16 cellular contexts compared by ENCODE assay signal in the genomic region with DNA sequence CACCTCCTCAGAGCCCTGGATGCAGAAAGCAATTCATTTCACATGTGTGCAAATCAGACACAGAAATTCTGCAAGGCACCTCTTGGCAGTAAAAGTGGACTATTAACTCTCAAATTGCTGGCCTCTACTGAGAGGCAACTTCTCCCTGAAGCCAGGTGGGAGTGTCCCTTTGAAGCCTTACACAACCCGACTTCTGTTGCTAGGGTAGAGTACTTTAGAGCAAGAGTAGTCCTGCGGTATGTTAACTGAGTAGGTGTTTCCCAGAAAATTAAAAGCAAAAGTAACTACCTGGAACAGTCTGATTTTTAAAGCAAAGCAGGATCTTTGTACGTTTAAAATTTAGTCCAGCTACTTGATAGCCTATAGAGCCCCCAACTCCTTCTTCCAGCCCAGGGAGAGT.
DNase-seq lines count a peak whose midpoint lies in the region; ATAC-seq and TF ChIP-seq lines count a peak whose summit lies in the region.
"Had no signal": no experiment of that assay in that cellular context is flagged by ENCODE, and none has a peak within 500 bp of the region (broad histone marks: within the 10 kb centered on the region; RNA-seq: fewer than 3 reads in every experiment).

No MANE protein-coding gene starts in this region.

- ATAC-seq in DND-41 (ENCODE audit: insufficient read depth, low read depth) (0 out of 3 replicates have a peak, but pooled peaks have one; percentile 2), lower lobe of right lung (peak; percentile 83 to 84), upper lobe of right lung (peak; percentile 91)

- no peak overlapping the region for H3K27ac Mint-ChIP-seq in CD14-positive monocyte
- H3K27ac Mint-ChIP-seq: CD4-positive, alpha-beta T cell; HFFc6 had no signal

- no peaks in the 10 kb centered on the region for H3K9me2 ChIP-seq in Loucy (replicated peaks; ENCODE audit: low read depth, low read length)

- no peak overlapping the region for H3K4me3 Mint-ChIP-seq in CD14-positive monocyte
- H3K4me3 Mint-ChIP-seq: CD4-positive, alpha-beta T cell; CD8-positive, alpha-beta memory T cell; HFFc6 had no signal

- H2AFZ ChIP-seq in DND-41 (ENCODE audit: low read depth, low read length) (no peak overlapping the region), Loucy (ENCODE audit: low read length) (no peak overlapping the region)

- H3K9me3 ChIP-seq in DND-41 (ENCODE audit: insufficient read depth, low read length, severe bottlenecking) (no peaks in the 10 kb centered on the region), Loucy (ENCODE audit: insufficient read depth, low read depth, low read length) (no peaks in the 10 kb centered on the region), lower lobe of right lung (no peaks in the 10 kb centered on the region), upper lobe of right lung (no peaks in the 10 kb centered on the region)
- H3K9me3 ChIP-seq: HAP-1 had no signal

- intact Hi-C loops in lower lobe of right lung (cut with DNase I) (no loop called here), upper lobe of right lung (cut with DNase I) (no loop called here), CD14-positive monocyte (cut with micrococcal nuclease) (no loop called here)

- peaks cover 0 to 3% (median 0%) of the 10 kb centered on the region in 7 donors for H3K9me3 Mint-ChIP-seq in CD14-positive monocyte
- H3K9me3 Mint-ChIP-seq: CD4-positive, alpha-beta T cell had no signal

- peaks cover 65% of the 10 kb centered on the region for H3K4me1 ChIP-seq in DND-41 (ENCODE audit: insufficient read depth, low read length)
- peaks cover 39% of the 10 kb centered on the region for H3K4me1 ChIP-seq in Loucy (ENCODE audit: insufficient read depth, low read length, poor library complexity, severe bottlenecking)
- H3K4me1 ChIP-seq in lower lobe of right lung: no peaks in the 10 kb centered on the region
- H3K4me1 ChIP-seq in upper lobe of right lung: no peaks in the 10 kb centered on the region
- H3K4me1 ChIP-seq: HAP-1 had no signal

- H3K4me1 Mint-ChIP-seq in CD14-positive monocyte: no peaks in the 10 kb centered on the region
- H3K4me1 Mint-ChIP-seq: CD8-positive, alpha-beta memory T cell had no signal

- no peaks in the 10 kb centered on the region for H3F3A ChIP-seq in Loucy (ENCODE audit: low read depth)

- H3K27me3 ChIP-seq in DND-41 (ENCODE audit: insufficient read depth, low read length, poor library complexity) (no peaks in the 10 kb centered on the region), Loucy (ENCODE audit: insufficient read depth, low read length, poor library complexity, severe bottlenecking) (no peaks in the 10 kb centered on the region), lower lobe of right lung (ENCODE audit: low read depth) (no peaks in the 10 kb centered on the region), upper lobe of right lung (no peaks in the 10 kb centered on the region)

- H3K27me3 Mint-ChIP-seq in CD14-positive monocyte (ENCODE audit: low read depth in 3 of 3): no peaks in the 10 kb centered on the region
- H3K27me3 Mint-ChIP-seq: CD4-positive, alpha-beta T cell; CD8-positive, alpha-beta memory T cell had no signal

- no peak overlapping the region for H3K4me2 ChIP-seq in DND-41 (ENCODE audit: insufficient read depth, low read length)
- H3K4me2 ChIP-seq in Loucy (ENCODE audit: low read depth, low read length, poor library complexity, severe bottlenecking): peak overlapping the region; percentile 15

- no peaks in the 10 kb centered on the region for H3K36me3 Mint-ChIP-seq in CD14-positive monocyte
- H3K36me3 Mint-ChIP-seq: CD8-positive, alpha-beta memory T cell had no signal

- H3K9ac ChIP-seq in DND-41 (ENCODE audit: low read depth, low read length) (no peak overlapping the region), Loucy (ENCODE audit: low read depth, low read length, poor library complexity, severe bottlenecking) (no peak overlapping the region)

- DNase-seq in DND-41: no peak
- no peak for DNase-seq in lower lobe of right lung
- DNase-seq in upper lobe of right lung: no peak
- no peak for DNase-seq in CD14-positive monocyte (ENCODE audit: low spot score)
- no peak for DNase-seq in islet precursor cell
- DNase-seq in occipital lobe (lab: John Stamatoyannopoulos, UW): no peak
- DNase-seq: CD4-positive, alpha-beta T cell; CD8-positive, alpha-beta memory T cell; DMS 273 treated with DMSO at 0.1 percent for 48 hours; DMS79; GF-D8; GOT3; HFFc6 had no signal

- H3K4me3 ChIP-seq in DND-41 (ENCODE audit: low read depth in 1 of 2, low read length in 2 of 2) (no peak overlapping the region), Loucy (ENCODE audit: low read length, poor library complexity, severe bottlenecking) (no peak overlapping the region), lower lobe of right lung (no peak overlapping the region), upper lobe of right lung (no peak overlapping the region)
- H3K4me3 ChIP-seq: HAP-1 had no signal

- H3K36me3 ChIP-seq in DND-41 (ENCODE audit: insufficient read depth, low read length) (no peaks in the 10 kb centered on the region), Loucy (ENCODE audit: insufficient read depth, low read length) (no peaks in the 10 kb centered on the region), lower lobe of right lung (no peaks in the 10 kb centered on the region), upper lobe of right lung (no peaks in the 10 kb centered on the region)
- H3K36me3 ChIP-seq: HAP-1 had no signal

- H3K79me2 ChIP-seq in DND-41 (ENCODE audit: insufficient read depth, low read length): no peaks in the 10 kb centered on the region
- H3K79me2 ChIP-seq in Loucy (ENCODE audit: insufficient read depth, low read length): no peaks in the 10 kb centered on the region

- TF ChIP-seq CTCF in DND-41 (IDR thresholded peaks at IDR 0.05; ENCODE audit: borderline replicate concordance, extremely low read depth, low read length, poor library complexity, severe bottlenecking) (no peak), Loucy (conservative IDR thresholded peaks at IDR 0.05; ENCODE audit: low read length) (no peak), lower lobe of right lung (IDR thresholded peaks at IDR 0.05) (no peak), upper lobe of right lung (IDR thresholded peaks at IDR 0.05) (no peak), CD14-positive monocyte (IDR thresholded peaks at IDR 0.05) (no peak)

- H4K20me1 ChIP-seq in DND-41 (ENCODE audit: insufficient read depth, low read length) (no peaks in the 10 kb centered on the region), Loucy (ENCODE audit: insufficient read depth, low read length, poor library complexity, severe bottlenecking) (no peaks in the 10 kb centered on the region)

- H3K27ac ChIP-seq in DND-41 (ENCODE audit: low read length): no peak overlapping the region
- H3K27ac ChIP-seq in lower lobe of right lung: no peak overlapping the region
- H3K27ac ChIP-seq in upper lobe of right lung: no peak overlapping the region
- H3K27ac ChIP-seq: C4-2B had no signal

Comparison
In these comparisons a context has a peak if more than half of its experiments do, and no peak if none do; other contexts are left out.
1. ATAC-seq: peak in every context shown above with its lines; median percentile 91 in upper lobe of right lung; 84 in lower lobe of right lung; 2 in DND-41.